In genomic region chr3:45599424-45599886, GRCh38 we compare ENCODE assay signal across 9 cellular contexts. TPM values are rescaled to one million over a fixed set of nuclear protein-coding genes. Genes with fewer than 3 reads are reported as not detected.
DNase-seq lines count a peak whose midpoint lies in the region; ATAC-seq, FAIRE-seq and TF ChIP-seq lines count a peak whose summit lies in the region.
"Had no signal": no experiment of that assay in that cellular context is flagged by ENCODE, and none has a peak within 500 bp of the region (broad histone marks: within the 10 kb centered on the region; RNA-seq: fewer than 3 reads in every experiment).

No MANE protein-coding gene starts in this region.

- no peak overlapping the region for H3K27ac Mint-ChIP-seq in activated T-helper 1 cell treated with anti-CD3 and anti-CD28 coated beads, Interleukin-12 subunit alpha, Interleukin-12 subunit beta, Interleukin-2, Interleukin-4 antibody, amounts not matched to agents 30 ng/mL and 10 ng/mL and 1 ng/mL, durations not matched to agents 14 hours and 24 hours and 36 hours

- H3K9ac ChIP-seq in liver (ENCODE audit: low read depth in 1 of 2, low read length in 2 of 2): no peak overlapping the region
- H3K9ac ChIP-seq in stomach smooth muscle (ENCODE audit: low read length in 2 of 2): no peak overlapping the region

- 48% methylated on average over 6 of the region's 6 CpGs for WGBS in liver

- no peak for TF ChIP-seq CTCF in liver (IDR thresholded peaks at IDR 0.05; ENCODE audit: low read depth, low read length, missing input control)

- intact Hi-C loops in activated T-helper 1 cell treated with anti-CD3 and anti-CD28 coated beads, Interleukin-12 subunit alpha, Interleukin-12 subunit beta, Interleukin-2, Interleukin-4 antibody, amounts not matched to agents 30 ng/mL and 10 ng/mL and 1 ng/mL, durations not matched to agents 14 hours and 24 hours and 36 hours (cut with micrococcal nuclease): loop anchor here (10.0 kb wide), 1 partner anchor 475 kb away; no protein-coding TSS in a partner anchor

- TF ChIP-seq RAD21 in liver (IDR thresholded peaks at IDR 0.05): no peak

- H3K4me1 ChIP-seq in liver (ENCODE audit: control insufficient read depth in 4 of 4, insufficient read depth in 4 of 4, low read length in 3 of 4): peaks cover 22 to 74% (median 48%) of the 10 kb centered on the region in 4 donors
- peaks cover 81% of the 10 kb centered on the region for H3K4me1 ChIP-seq in stomach smooth muscle (ENCODE audit: control insufficient read depth, insufficient read depth, low read length)

- H3K9me3 ChIP-seq in liver (ENCODE audit: control insufficient read depth in 4 of 4, low read length in 3 of 4) (no peaks in the 10 kb centered on the region), stomach smooth muscle (ENCODE audit: control insufficient read depth in 2 of 2, low read length in 2 of 2) (no peaks in the 10 kb centered on the region)

- ATAC-seq in GM19455 (IDR thresholded peaks at IDR 0.05; ENCODE audit: unreplicated experiment): no peak

- FAIRE-seq in GM12892 (lab: Jason Lieb, UNC): no peak

- H3K27ac ChIP-seq in liver (ENCODE audit: low read depth in 1 of 2, low read length in 2 of 2): peak overlapping the region; percentile 64 to 86
- peak overlapping the region; percentile 24 for H3K27ac ChIP-seq in stomach smooth muscle (ENCODE audit: low read length)

- DNase-seq in NCI-H2196 (lab: John Stamatoyannopoulos, UW; ENCODE audit: unreplicated experiment): peak; percentile 13
- no peak for DNase-seq in NCI-H2196 treated with DMSO at 0.1 percent for 48 hours (lab: John Stamatoyannopoulos, UW; ENCODE audit: unreplicated experiment)
- no peak for DNase-seq in activated T-helper 1 cell treated with anti-CD3 and anti-CD28 coated beads, Interleukin-12 subunit alpha, Interleukin-12 subunit beta, Interleukin-2, Interleukin-4 antibody, amounts not matched to agents 30 ng/mL and 10 ng/mL and 1 ng/mL, durations not matched to agents 14 hours and 24 hours and 36 hours (ENCODE audit: low spot score)
- DNase-seq in GM12892 (ENCODE audit: insufficient read length): no peak
- DNase-seq in activated CD8-positive, alpha-beta memory T cell treated with anti-CD3 and anti-CD28 coated beads, Interleukin-2, amount 50 U/mL, for 48 hours: no peak
- DNase-seq: NCI-H82 had no signal

- peaks cover 39% of the 10 kb centered on the region for H3K36me3 Mint-ChIP-seq in activated T-helper 1 cell treated with anti-CD3 and anti-CD28 coated beads, Interleukin-12 subunit alpha, Interleukin-12 subunit beta, Interleukin-2, Interleukin-4 antibody, amounts not matched to agents 30 ng/mL and 10 ng/mL and 1 ng/mL, durations not matched to agents 14 hours and 24 hours and 36 hours (ENCODE audit: low read depth)

- H3K27me3 Mint-ChIP-seq in activated T-helper 1 cell treated with anti-CD3 and anti-CD28 coated beads, Interleukin-12 subunit alpha, Interleukin-12 subunit beta, Interleukin-2, Interleukin-4 antibody, amounts not matched to agents 30 ng/mL and 10 ng/mL and 1 ng/mL, durations not matched to agents 14 hours and 24 hours and 36 hours (ENCODE audit: insufficient read depth): no peaks in the 10 kb centered on the region

- H3K9me3 Mint-ChIP-seq in activated T-helper 1 cell treated with anti-CD3 and anti-CD28 coated beads, Interleukin-12 subunit alpha, Interleukin-12 subunit beta, Interleukin-2, Interleukin-4 antibody, amounts not matched to agents 30 ng/mL and 10 ng/mL and 1 ng/mL, durations not matched to agents 14 hours and 24 hours and 36 hours: no peaks in the 10 kb centered on the region

- no peak overlapping the region for H3K4me3 ChIP-seq in liver (ENCODE audit: low read depth in 1 of 3, low read length in 3 of 3)
- peak overlapping the region; percentile 32 to 47 for H3K4me3 ChIP-seq in stomach smooth muscle (ENCODE audit: low read length in 2 of 2)

- H3K4me1 Mint-ChIP-seq in activated T-helper 1 cell treated with anti-CD3 and anti-CD28 coated beads, Interleukin-12 subunit alpha, Interleukin-12 subunit beta, Interleukin-2, Interleukin-4 antibody, amounts not matched to agents 30 ng/mL and 10 ng/mL and 1 ng/mL, durations not matched to agents 14 hours and 24 hours and 36 hours (ENCODE audit: low read depth): peaks cover 67% of the 10 kb centered on the region

- H3K27me3 ChIP-seq in liver (ENCODE audit: control insufficient read depth in 4 of 4, insufficient read depth in 4 of 4, low read length in 3 of 4) (no peaks in the 10 kb centered on the region), stomach smooth muscle (ENCODE audit: control insufficient read depth in 1 of 2, insufficient read depth in 2 of 2, low read length in 2 of 2) (no peaks in the 10 kb centered on the region)

- H3K4me3 Mint-ChIP-seq in activated T-helper 1 cell treated with anti-CD3 and anti-CD28 coated beads, Interleukin-12 subunit alpha, Interleukin-12 subunit beta, Interleukin-2, Interleukin-4 antibody, amounts not matched to agents 30 ng/mL and 10 ng/mL and 1 ng/mL, durations not matched to agents 14 hours and 24 hours and 36 hours: peak overlapping the region; percentile 51

- TF ChIP-seq POLR2A in GM12892 (IDR thresholded peaks at IDR 0.05; ENCODE audit: low read depth, low read length): no peak

- H3K36me3 ChIP-seq in liver (ENCODE audit: control insufficient read depth in 4 of 4, insufficient read depth in 3 of 4, low read depth in 1 of 4, low read length in 3 of 4): no peaks in the 10 kb centered on the region
- peaks cover 4 to 5% of the 10 kb centered on the region in 2 donors for H3K36me3 ChIP-seq in stomach smooth muscle (ENCODE audit: control insufficient read depth in 2 of 2, insufficient read depth in 2 of 2, low read length in 2 of 2)

TF ChIP-seq in liver, 16 proteins besides CTCF, POLR2A, EP300 and RAD21:
- TF ChIP-seq HNF4G (IDR thresholded peaks at IDR 0.05): no peak
- TF ChIP-seq YY1 (IDR thresholded peaks at IDR 0.05): no peak
- TF ChIP-seq HNF4A (conservative IDR thresholded peaks at IDR 0.05): no peak
- TF ChIP-seq, protein P1, sequence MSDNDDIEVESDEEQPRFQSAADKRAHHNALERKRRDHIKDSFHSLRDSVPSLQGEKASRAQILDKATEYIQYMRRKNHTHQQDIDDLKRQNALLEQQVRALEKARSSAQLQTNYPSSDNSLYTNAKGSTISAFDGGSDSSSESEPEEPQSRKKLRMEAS (IDR thresholded peaks at IDR 0.05): no peak
- no peak for TF ChIP-seq TAF1 (conservative IDR thresholded peaks at IDR 0.05)
- no peak for TF ChIP-seq SP1 (IDR thresholded peaks at IDR 0.05)
- no peak for TF ChIP-seq GABPA (IDR thresholded peaks at IDR 0.05 in 1 of 2, conservative IDR thresholded peaks at IDR 0.05 in 1 of 2)
- no peak for TF ChIP-seq FOXA1 (IDR thresholded peaks at IDR 0.05)
- no peak for TF ChIP-seq ATF3 (IDR thresholded peaks at IDR 0.05)
- TF ChIP-seq JUND (IDR thresholded peaks at IDR 0.05): no peak
- no peak for TF ChIP-seq RXRA (IDR thresholded peaks at IDR 0.05)
- TF ChIP-seq NR2F2 (IDR thresholded peaks at IDR 0.05): no peak
- no peak for TF ChIP-seq EGR1 (IDR thresholded peaks at IDR 0.05; ENCODE audit: low read depth in 2 of 2)
- TF ChIP-seq, protein P2, sequence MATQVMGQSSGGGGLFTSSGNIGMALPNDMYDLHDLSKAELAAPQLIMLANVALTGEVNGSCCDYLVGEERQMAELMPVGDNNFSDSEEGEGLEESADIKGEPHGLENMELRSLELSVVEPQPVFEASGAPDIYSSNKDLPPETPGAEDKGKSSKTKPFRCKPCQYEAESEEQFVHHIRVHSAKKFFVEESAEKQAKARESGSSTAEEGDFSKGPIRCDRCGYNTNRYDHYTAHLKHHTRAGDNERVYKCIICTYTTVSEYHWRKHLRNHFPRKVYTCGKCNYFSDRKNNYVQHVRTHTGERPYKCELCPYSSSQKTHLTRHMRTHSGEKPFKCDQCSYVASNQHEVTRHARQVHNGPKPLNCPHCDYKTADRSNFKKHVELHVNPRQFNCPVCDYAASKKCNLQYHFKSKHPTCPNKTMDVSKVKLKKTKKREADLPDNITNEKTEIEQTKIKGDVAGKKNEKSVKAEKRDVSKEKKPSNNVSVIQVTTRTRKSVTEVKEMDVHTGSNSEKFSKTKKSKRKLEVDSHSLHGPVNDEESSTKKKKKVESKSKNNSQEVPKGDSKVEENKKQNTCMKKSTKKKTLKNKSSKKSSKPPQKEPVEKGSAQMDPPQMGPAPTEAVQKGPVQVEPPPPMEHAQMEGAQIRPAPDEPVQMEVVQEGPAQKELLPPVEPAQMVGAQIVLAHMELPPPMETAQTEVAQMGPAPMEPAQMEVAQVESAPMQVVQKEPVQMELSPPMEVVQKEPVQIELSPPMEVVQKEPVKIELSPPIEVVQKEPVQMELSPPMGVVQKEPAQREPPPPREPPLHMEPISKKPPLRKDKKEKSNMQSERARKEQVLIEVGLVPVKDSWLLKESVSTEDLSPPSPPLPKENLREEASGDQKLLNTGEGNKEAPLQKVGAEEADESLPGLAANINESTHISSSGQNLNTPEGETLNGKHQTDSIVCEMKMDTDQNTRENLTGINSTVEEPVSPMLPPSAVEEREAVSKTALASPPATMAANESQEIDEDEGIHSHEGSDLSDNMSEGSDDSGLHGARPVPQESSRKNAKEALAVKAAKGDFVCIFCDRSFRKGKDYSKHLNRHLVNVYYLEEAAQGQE (IDR thresholded peaks at IDR 0.05): no peak
- TF ChIP-seq, protein P3, sequence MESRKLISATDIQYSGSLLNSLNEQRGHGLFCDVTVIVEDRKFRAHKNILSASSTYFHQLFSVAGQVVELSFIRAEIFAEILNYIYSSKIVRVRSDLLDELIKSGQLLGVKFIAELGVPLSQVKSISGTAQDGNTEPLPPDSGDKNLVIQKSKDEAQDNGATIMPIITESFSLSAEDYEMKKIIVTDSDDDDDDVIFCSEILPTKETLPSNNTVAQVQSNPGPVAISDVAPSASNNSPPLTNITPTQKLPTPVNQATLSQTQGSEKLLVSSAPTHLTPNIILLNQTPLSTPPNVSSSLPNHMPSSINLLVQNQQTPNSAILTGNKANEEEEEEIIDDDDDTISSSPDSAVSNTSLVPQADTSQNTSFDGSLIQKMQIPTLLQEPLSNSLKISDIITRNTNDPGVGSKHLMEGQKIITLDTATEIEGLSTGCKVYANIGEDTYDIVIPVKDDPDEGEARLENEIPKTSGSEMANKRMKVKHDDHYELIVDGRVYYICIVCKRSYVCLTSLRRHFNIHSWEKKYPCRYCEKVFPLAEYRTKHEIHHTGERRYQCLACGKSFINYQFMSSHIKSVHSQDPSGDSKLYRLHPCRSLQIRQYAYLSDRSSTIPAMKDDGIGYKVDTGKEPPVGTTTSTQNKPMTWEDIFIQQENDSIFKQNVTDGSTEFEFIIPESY (IDR thresholded peaks at IDR 0.05): no peak
- TF ChIP-seq FOXA2 (IDR thresholded peaks at IDR 0.05): no peak

RNA-seq across cellular contexts. Expression of gene LIMD1, which starts 4.9 kb away (rescaled TPM):
- total RNA-seq in activated T-helper 1 cell treated with anti-CD3 and anti-CD28 coated beads, Interleukin-12 subunit alpha, Interleukin-12 subunit beta, Interleukin-2, Interleukin-4 antibody, amounts not matched to agents 30 ng/mL and 10 ng/mL and 1 ng/mL, durations not matched to agents 14 hours and 24 hours and 36 hours: 36.3 and 40.8 TPM in 2 replicates
- total RNA-seq in liver: 10 to 100 TPM; 16.2 to 23.3 TPM
- polyA plus RNA-seq in liver: 1 to 10 TPM; 7.8 to 8.1 TPM
- polyA plus RNA-seq in GM12892 (2012; ENCODE audit: missing spikeins): 20.1 TPM

Comparison
In these comparisons a context has a peak if more than half of its experiments do, and no peak if none do; other contexts are left out.
1. H3K4me3 ChIP-seq: peak in stomach smooth muscle (2 of 2); none in liver (0 of 3).